Comparison of ENCODE assay signal across 8 cellular contexts in genomic region chr21:46295996-46296752, GRCh38. TPM values are rescaled to one million over a fixed set of nuclear protein-coding genes. Genes with fewer than 3 reads are reported as not detected.
DNase-seq lines count a peak whose midpoint lies in the region; ATAC-seq and TF ChIP-seq lines count a peak whose summit lies in the region.

No MANE protein-coding gene starts in this region.

- H3K4me2 ChIP-seq in mesendoderm (ENCODE audit: low read length) (no peak overlapping the region), Karpas-422 (ENCODE audit: low read depth, low read length, poor library complexity, severe bottlenecking) (no peak overlapping the region)

- H2BK120ac ChIP-seq in mesendoderm (ENCODE audit: low read depth, low read length), result no peak overlapping the region

- peaks cover 2% of the 10 kb centered on the region for H3K4me1 Mint-ChIP-seq in T-helper 17 cell

- H3K4me3 Mint-ChIP-seq in T-helper 17 cell, result peak overlapping the region; percentile 68

- H3K79me2 ChIP-seq in mesendoderm (ENCODE audit: control insufficient read depth, insufficient read depth, low read length) (no peaks in the 10 kb centered on the region), Karpas-422 (ENCODE audit: low read length) (peaks cover 7% of the 10 kb centered on the region; the same call in 1 of the 2 replicates)

- H2AFZ ChIP-seq in Karpas-422 (ENCODE audit: low read length), result no peak overlapping the region

- no peaks in the 10 kb centered on the region for H4K20me1 ChIP-seq in Karpas-422 (ENCODE audit: insufficient read depth, low read depth, low read length)

- H3K4ac ChIP-seq in mesendoderm (ENCODE audit: low read depth, low read length), result no peak overlapping the region

- H4K8ac ChIP-seq in mesendoderm (ENCODE audit: low read depth, low read length), result no peak overlapping the region

- peak overlapping the region; percentile 4 for H3K18ac ChIP-seq in mesendoderm (ENCODE audit: low read length)

- no peaks in the 10 kb centered on the region for H3K79me1 ChIP-seq in mesendoderm (ENCODE audit: low read length)

- H3K4me1 ChIP-seq in mesendoderm (ENCODE audit: control insufficient read depth, low read depth, low read length) (peaks cover 3% of the 10 kb centered on the region), Karpas-422 (ENCODE audit: low read length) (peaks cover 17% of the 10 kb centered on the region)

- H3K9ac ChIP-seq in mesendoderm (ENCODE audit: low read length) (no peak overlapping the region), Karpas-422 (ENCODE audit: low read length) (no peak overlapping the region)

- no peak overlapping the region for H2AK5ac ChIP-seq in mesendoderm (ENCODE audit: low read length)

- H3K27me3 Mint-ChIP-seq in T-helper 17 cell, result no peaks in the 10 kb centered on the region

- no peak overlapping the region for H2BK5ac ChIP-seq in mesendoderm (ENCODE audit: low read length)

- DNase-seq in GM19238 (ENCODE audit: insufficient read length, low spot score), result peak; percentile 39
- peak in 2 of 3 donors; percentile 35 to 45 for DNase-seq in T-helper 17 cell
- peak; percentile 88 to 93 for DNase-seq in cardiac fibroblast (ENCODE audit: low read depth in 2 of 2)
- DNase-seq in mesendoderm, result peak; percentile 76
- DNase-seq in stimulated activated CD8-positive, alpha-beta memory T cell treated with anti-CD3 and anti-CD28 coated beads, Interleukin-7, amount 100 ng/mL, for 24 hours (ENCODE audit: low read depth), result peak; percentile 21
- DNase-seq in Karpas-422, result no peak
- no peak for DNase-seq in SIG-M5 treated with dmso at 0.1 percent for 504 hours (lab: John Stamatoyannopoulos, UW; ENCODE audit: unreplicated experiment)

- no peak overlapping the region for H2BK15ac ChIP-seq in mesendoderm (replicated peaks; ENCODE audit: low read depth)

- no peak overlapping the region for H3K4me3 ChIP-seq in cardiac fibroblast (replicated peaks in 1 of 2; ENCODE audit: low read depth in 2 of 2, low read length in 2 of 2)
- no peak overlapping the region for H3K4me3 ChIP-seq in mesendoderm (ENCODE audit: low read length)
- no peak overlapping the region for H3K4me3 ChIP-seq in Karpas-422 (ENCODE audit: low read length)

- ATAC-seq in T-helper 17 cell (peak; percentile 90), HG03175 (IDR thresholded peaks at IDR 0.05; ENCODE audit: unreplicated experiment) (no peak)

- H3K27me3 ChIP-seq in mesendoderm (ENCODE audit: insufficient read depth, low read length, poor library complexity) (no peaks in the 10 kb centered on the region), Karpas-422 (ENCODE audit: low read length) (no peaks in the 10 kb centered on the region)

- TF ChIP-seq CTCF in cardiac fibroblast (IDR thresholded peaks at IDR 0.05; ENCODE audit: low read depth, low read length), result no peak

- H3K27ac ChIP-seq in mesendoderm (ENCODE audit: low read depth, low read length), result no peak overlapping the region
- H3K27ac ChIP-seq in Karpas-422 (ENCODE audit: low read length), result no peak overlapping the region

- peak overlapping the region; percentile 49 for H3K56ac ChIP-seq in mesendoderm (ENCODE audit: low read length)

- peaks cover 3% of the 10 kb centered on the region for H3K36me3 Mint-ChIP-seq in T-helper 17 cell (ENCODE audit: low read depth)

- WGBS in mesendoderm (ENCODE audit: extremely low coverage, insufficient coverage, low lambda C conversion rate), result no CpG with 5 or more reads among the region's 29 CpGs

- H3K36me3 ChIP-seq in mesendoderm (ENCODE audit: control insufficient read depth, insufficient read depth, low read length), result peaks cover 5% of the 10 kb centered on the region
- peaks cover 18% of the 10 kb centered on the region for H3K36me3 ChIP-seq in Karpas-422 (ENCODE audit: insufficient read depth, low read length)

- no peak overlapping the region for H3K23ac ChIP-seq in mesendoderm (ENCODE audit: low read length)

- H3K9me3 ChIP-seq in T-helper 17 cell (ENCODE audit: control insufficient read depth, low read length, poor library complexity, severe bottlenecking), result no peaks in the 10 kb centered on the region
- peaks cover 8% of the 10 kb centered on the region; the same call in 1 of the 2 replicates for H3K9me3 ChIP-seq in Karpas-422 (ENCODE audit: low read length)

- H3K27ac Mint-ChIP-seq in T-helper 17 cell, result peak overlapping the region; percentile 77

- H3K9me2 ChIP-seq in Karpas-422 (replicated peaks; ENCODE audit: insufficient read depth, low read length), result no peaks in the 10 kb centered on the region

- H4K5ac ChIP-seq in mesendoderm (ENCODE audit: low read length), result no peak overlapping the region

RNA-seq across cellular contexts. Expression of gene YBEY, which starts 10.0 kb away (rescaled TPM):
- 10 to 100 TPM in 1 of 2 donors, 1 to 10 TPM in 1; 5.2 to 11.2 TPM for total RNA-seq in T-helper 17 cell
- 16.0 TPM for polyA plus RNA-seq in mesendoderm (2013, experiment 1 of 2)
- 16.8 TPM for polyA plus RNA-seq in mesendoderm (2013, experiment 2 of 2)
- total RNA-seq in Karpas-422 (2014; rRNA removed; shearing (Covaris generic); ENCODE audit: low replicate concordance), result 38.5 and 88.4 TPM in 2 replicates

RNA-seq across cellular contexts. Expression of gene MCM3AP, which starts 10.8 kb away (rescaled TPM):
- total RNA-seq in T-helper 17 cell, result 100 to 1,000 TPM; 114 to 120 TPM
- polyA plus RNA-seq in mesendoderm (2013, experiment 1 of 2), result 47.2 TPM
- 48.1 TPM for polyA plus RNA-seq in mesendoderm (2013, experiment 2 of 2)
- 60.5 and 139 TPM in 2 replicates for total RNA-seq in Karpas-422 (2014; rRNA removed; shearing (Covaris generic); ENCODE audit: low replicate concordance)

RNA-seq across cellular contexts. Expression of gene C21orf58, which starts 27.5 kb away (rescaled TPM):
- 1 to 10 TPM; 3.2 to 5.9 TPM for total RNA-seq in T-helper 17 cell
- 7.3 TPM for polyA plus RNA-seq in mesendoderm (2013, experiment 1 of 2)
- 7.5 TPM for polyA plus RNA-seq in mesendoderm (2013, experiment 2 of 2)
- total RNA-seq in Karpas-422 (2014; rRNA removed; shearing (Covaris generic); ENCODE audit: low replicate concordance), result 13.9 and 31.5 TPM in 2 replicates

RNA-seq across cellular contexts. Expression of gene PCNT, which starts 27.8 kb away (rescaled TPM):
- total RNA-seq in T-helper 17 cell, result 10 to 100 TPM; 53.5 to 59.5 TPM
- 13.6 TPM for polyA plus RNA-seq in mesendoderm (2013, experiment 1 of 2)
- polyA plus RNA-seq in mesendoderm (2013, experiment 2 of 2), result 12.3 TPM
- 31.5 and 31.7 TPM in 2 replicates for total RNA-seq in Karpas-422 (2014; rRNA removed; shearing (Covaris generic); ENCODE audit: low replicate concordance)

Comparison
In these comparisons a context has a peak if more than half of its experiments do, and no peak if none do; other contexts are left out.
1. DNase-seq: peak in GM19238 (single experiment), T-helper 17 cell (2 of 3), cardiac fibroblast (2 of 2), mesendoderm (single experiment) and stimulated activated CD8-positive, alpha-beta memory T cell treated with anti-CD3 and anti-CD28 coated beads, Interleukin-7, amount 100 ng/mL, for 24 hours (single experiment); none in Karpas-422 (single experiment) and SIG-M5 treated with dmso at 0.1 percent for 504 hours (single experiment).